Comparison of ENCODE assay signal across 2 cellular contexts in the genomic region with DNA sequence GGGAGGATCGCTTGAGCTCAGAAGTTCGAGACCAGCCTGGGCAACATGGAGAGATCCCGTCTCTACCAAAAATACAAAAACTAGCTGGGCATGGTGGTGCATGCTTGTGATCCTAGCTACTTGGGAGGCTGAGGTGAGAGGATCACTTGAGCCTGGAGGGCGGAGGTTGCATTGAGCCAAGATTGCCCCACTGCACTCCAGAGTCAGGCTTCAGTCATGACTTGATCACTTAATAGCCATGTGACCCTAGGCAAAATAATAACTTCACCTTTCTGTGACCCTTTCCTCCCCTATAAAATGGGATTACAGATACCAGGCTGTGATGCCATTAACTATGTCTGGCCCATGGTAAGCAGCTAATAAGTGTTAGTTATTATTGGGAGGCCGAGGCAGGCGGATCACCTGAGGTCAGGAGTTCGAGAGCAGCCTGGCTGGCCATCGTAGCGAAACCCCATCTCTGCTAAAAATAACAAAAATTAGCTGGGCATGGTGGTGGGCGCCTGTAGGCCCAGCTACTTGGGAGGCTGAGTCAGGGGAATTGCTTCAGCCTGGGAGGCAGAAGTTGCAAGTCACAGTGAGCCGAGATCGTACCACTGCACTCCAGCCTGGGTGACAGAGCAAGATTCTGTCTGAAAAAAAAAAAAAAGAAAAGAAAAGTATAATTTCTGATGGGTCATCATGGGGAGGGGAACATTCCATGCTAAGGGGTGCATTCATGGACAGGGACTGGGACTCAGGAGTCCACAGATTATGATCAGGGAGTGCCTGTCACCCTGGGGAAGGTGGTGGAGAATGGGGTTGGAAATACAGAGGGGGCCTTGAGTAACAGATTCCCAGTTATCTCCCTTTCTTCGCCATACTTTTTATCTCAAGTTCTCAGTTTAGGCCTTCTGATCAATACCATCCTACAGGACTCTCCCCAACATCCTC.
A peak's percentile ranks its signal among the peaks of the same experiment; 100 is the strongest.
TF ChIP-seq lines count a peak whose summit lies in the region.

No MANE protein-coding gene starts in this region.

TF ChIP-seq in A549, 52 proteins besides CTCF, POLR2A, EP300 and RAD21:
- TF ChIP-seq, protein P1, sequence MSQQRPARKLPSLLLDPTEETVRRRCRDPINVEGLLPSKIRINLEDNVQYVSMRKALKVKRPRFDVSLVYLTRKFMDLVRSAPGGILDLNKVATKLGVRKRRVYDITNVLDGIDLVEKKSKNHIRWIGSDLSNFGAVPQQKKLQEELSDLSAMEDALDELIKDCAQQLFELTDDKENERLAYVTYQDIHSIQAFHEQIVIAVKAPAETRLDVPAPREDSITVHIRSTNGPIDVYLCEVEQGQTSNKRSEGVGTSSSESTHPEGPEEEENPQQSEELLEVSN (IDR thresholded peaks at IDR 0.05; ENCODE audit: borderline replicate concordance, low read depth) = no peak
- TF ChIP-seq NFE2L2 (conservative IDR thresholded peaks at IDR 0.05; ENCODE audit: low read length) (peak; percentile 27), RARB (CRISPR knock-in tag; IDR thresholded peaks at IDR 0.05) (0 out of 2 replicates have a peak, but pooled peaks have one; percentile 14), MAFK (IDR thresholded peaks at IDR 0.05; ENCODE audit: partially characterized antibody) (peak; percentile 86)
- TF ChIP-seq, protein P2, sequence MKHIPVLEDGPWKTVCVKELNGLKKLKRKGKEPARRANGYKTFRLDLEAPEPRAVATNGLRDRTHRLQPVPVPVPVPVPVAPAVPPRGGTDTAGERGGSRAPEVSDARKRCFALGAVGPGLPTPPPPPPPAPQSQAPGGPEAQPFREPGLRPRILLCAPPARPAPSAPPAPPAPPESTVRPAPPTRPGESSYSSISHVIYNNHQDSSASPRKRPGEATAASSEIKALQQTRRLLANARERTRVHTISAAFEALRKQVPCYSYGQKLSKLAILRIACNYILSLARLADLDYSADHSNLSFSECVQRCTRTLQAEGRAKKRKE (CRISPR knock-in tag; IDR thresholded peaks at IDR 0.05; ENCODE audit: low read depth) = 0 out of 2 replicates have a peak, but pooled peaks have one; percentile 9

TF ChIP-seq in GM12891, 5 proteins besides CTCF, POLR2A, EP300 and RAD21:
- no peak for TF ChIP-seq TAF1 (IDR thresholded peaks at IDR 0.05; ENCODE audit: low read depth, low read length)
- peak; percentile 64 for TF ChIP-seq POLR2AphosphoS5 (IDR thresholded peaks at IDR 0.05; ENCODE audit: low read depth, low read length)
